8 cellular contexts compared by ENCODE assay signal in genomic region chr2:162333968-162334367, GRCh38. TPM values are rescaled to one million over a fixed set of nuclear protein-coding genes. Genes with fewer than 3 reads are reported as not detected.
DNase-seq lines count a peak whose midpoint lies in the region; ATAC-seq, FAIRE-seq and TF ChIP-seq lines count a peak whose summit lies in the region.

No MANE protein-coding gene starts in this region.

- H3K36me3 Mint-ChIP-seq in naive thymus-derived CD4-positive, alpha-beta T cell = no peaks in the 10 kb centered on the region

- peak; percentile 71 for TF ChIP-seq RAD21 in GM12878 (IDR thresholded peaks at IDR 0.05; ENCODE audit: insufficient read depth, low read depth, low read length)

- H3K27ac ChIP-seq in left ventricle myocardium inferior (replicated peaks) (no peak overlapping the region), GM12878 (ENCODE audit: control insufficient read depth, insufficient read depth) (no peak overlapping the region)
- no peak overlapping the region for H3K27ac ChIP-seq in naive thymus-derived CD4-positive, alpha-beta T cell (ENCODE audit: low read depth, low read length)

- intact Hi-C loops in left ventricle myocardium inferior (cut with micrococcal nuclease) = no loop called here
- intact Hi-C loops in cardiac septum (cut with DNase I) = no loop called here
- intact Hi-C loops in GM12878 (cut with micrococcal nuclease; ENCODE audit: unreplicated experiment) = loop anchor here (1.0 kb wide), 1 partner anchor 113 kb away; no protein-coding TSS in a partner anchor
- intact Hi-C loops in naive thymus-derived CD4-positive, alpha-beta T cell (cut with micrococcal nuclease) = loop anchor here (1.0 to 2.0 kb wide), 5 partner anchors 9 to 181 kb away; partner anchors contain the start of gene GCA (in 1 of the 2)
- intact Hi-C loops in sciatic nerve (cut with DNase I) = no loop called here

- POLR2A ChIA-PET in GM12878 (lab: Charles Lee) = interaction anchor here (0.7 to 1.6 kb wide), 5 partner anchors 10 to 33 kb away, joined by 3 to 5 read pairs (median 4); partner anchors contain the start of gene GCA
- POLR2A ChIA-PET in naive thymus-derived CD4-positive, alpha-beta T cell (lab: Charles Lee) = interaction anchor here (0.6 kb wide), 1 partner anchor 22 kb away, joined by 3 read pairs; no protein-coding TSS in a partner anchor

- H3K36me3 ChIP-seq in left ventricle myocardium inferior (no peaks in the 10 kb centered on the region), GM12878 (ENCODE audit: control insufficient read depth in 2 of 2, insufficient read depth in 2 of 2, low read length in 1 of 2) (peaks cover 0 to 5% of the 10 kb centered on the region in 2 experiments; a peak in 1 of 4 replicates)
- H3K36me3 ChIP-seq in naive thymus-derived CD4-positive, alpha-beta T cell (ENCODE audit: control insufficient read depth in 2 of 3, insufficient read depth in 3 of 3, low read length in 3 of 3) = no peaks in the 10 kb centered on the region

- no peak overlapping the region for H3K4me2 ChIP-seq in GM12878 (ENCODE audit: control insufficient read depth, insufficient read depth)

- H3K4me3 ChIP-seq in left ventricle myocardium inferior = no peak overlapping the region
- no peak overlapping the region for H3K4me3 ChIP-seq in GM12878
- H3K4me3 ChIP-seq in naive thymus-derived CD4-positive, alpha-beta T cell (ENCODE audit: low read length) = no peak overlapping the region

- ATAC-seq in GM12878 = peak; percentile 91
- peak; percentile 68 for ATAC-seq in naive thymus-derived CD4-positive, alpha-beta T cell
- no peak for ATAC-seq in sciatic nerve

- H3K27ac Mint-ChIP-seq in naive thymus-derived CD4-positive, alpha-beta T cell = no peak overlapping the region

- CTCF ChIA-PET in GM12878 (lab: Yijun Ruan, JAX) = interaction anchor here (0.6 to 8.1 kb wide), 35 partner anchors 9 to 458 kb away, joined by 3 to 194 read pairs (median 5); partner anchors contain the start of genes GCA and IFIH1
- CTCF ChIA-PET in naive thymus-derived CD4-positive, alpha-beta T cell (lab: Charles Lee) = interaction anchor here (0.9 to 1.5 kb wide), 4 partner anchors 33 to 209 kb away, joined by 3 to 7 read pairs (median 3); no protein-coding TSS in a partner anchor

- H3K27me3 Mint-ChIP-seq in naive thymus-derived CD4-positive, alpha-beta T cell = no peaks in the 10 kb centered on the region

- H3K9me3 ChIP-seq in left ventricle myocardium inferior (replicated peaks) = no peaks in the 10 kb centered on the region
- H3K9me3 ChIP-seq in GM12878 (replicated peaks; ENCODE audit: control insufficient read depth, insufficient read depth, low read length) = no peaks in the 10 kb centered on the region
- H3K9me3 ChIP-seq in naive thymus-derived CD4-positive, alpha-beta T cell (ENCODE audit: control insufficient read depth in 2 of 3, low read length in 3 of 3) = no peaks in the 10 kb centered on the region

- no peaks in the 10 kb centered on the region for H3K9me3 Mint-ChIP-seq in naive thymus-derived CD4-positive, alpha-beta T cell

- peak; percentile 66 for FAIRE-seq in H54 (lab: Jason Lieb, UNC)
- peak; percentile 13 for FAIRE-seq in GM12878 (lab: Jason Lieb, UNC)
- no peak for FAIRE-seq in GM12892 (lab: Jason Lieb, UNC)

- H2AFZ ChIP-seq in GM12878 (ENCODE audit: control insufficient read depth, low read depth, low read length) = peak overlapping the region; percentile 16; the same call in 1 of the 2 replicates

- H4K20me1 ChIP-seq in GM12878 (ENCODE audit: control insufficient read depth, insufficient read depth) = no peaks in the 10 kb centered on the region

- in situ Hi-C loops in GM12878 (cut with MboI) = no loop called here

- SMC1A ChIA-PET in GM12878 (lab: Charles Lee; ENCODE audit: uncharacterized antibody, unreplicated experiment) = interaction anchor here (0.6 to 7.8 kb wide), 26 partner anchors 9 to 625 kb away, joined by 3 to 84 read pairs (median 5); partner anchors contain the start of genes GCA and IFIH1

- H3K4me3 Mint-ChIP-seq in naive thymus-derived CD4-positive, alpha-beta T cell = no peak overlapping the region

- RAD21 ChIA-PET in GM12878 (lab: Charles Lee; ENCODE audit: unreplicated experiment) = interaction anchor here (0.6 to 4.3 kb wide), 14 partner anchors 10 to 461 kb away, joined by 3 to 42 read pairs (median 4); partner anchors contain the start of genes GCA and IFIH1

- H3K4me1 Mint-ChIP-seq in naive thymus-derived CD4-positive, alpha-beta T cell = peaks cover 0 to 3% (median 0%) of the 10 kb centered on the region in 7 donors

- TF ChIP-seq CTCF in left ventricle myocardium inferior (IDR thresholded peaks at IDR 0.05; ENCODE audit: borderline replicate concordance) (peak; percentile 39), GM12878 (IDR thresholded peaks at IDR 0.05 in 2 of 3, conservative IDR thresholded peaks at IDR 0.05 in 1 of 3; ENCODE audit: control insufficient read depth in 2 of 3, extremely low read depth in 1 of 3, insufficient read depth in 1 of 3, low read depth in 3 of 3, low read length in 3 of 3) (peak; percentile 55 to 81 (median 62))

- H3K4me1 ChIP-seq in left ventricle myocardium inferior (no peaks in the 10 kb centered on the region), GM12878 (ENCODE audit: control insufficient read depth, insufficient read depth, low read length) (no peaks in the 10 kb centered on the region)
- no peaks in the 10 kb centered on the region for H3K4me1 ChIP-seq in naive thymus-derived CD4-positive, alpha-beta T cell (ENCODE audit: control insufficient read depth in 2 of 2, insufficient read depth in 2 of 2, low read length in 2 of 2)

- TF ChIP-seq POLR2A in H54 (IDR thresholded peaks at IDR 0.05; ENCODE audit: low read depth, low read length) (no peak), GM12878 (IDR thresholded peaks at IDR 0.05; ENCODE audit: low read depth, low read length) (no peak), GM12892 (IDR thresholded peaks at IDR 0.05; ENCODE audit: low read depth, low read length) (no peak)

- no peak for TF ChIP-seq EP300 in GM12878 (IDR thresholded peaks at IDR 0.05; ENCODE audit: borderline replicate concordance in 1 of 2, control insufficient read depth in 1 of 2, low read depth in 2 of 2, low read length in 2 of 2)

- no TSS peak for BruUV-seq in GM12878 (replicated peaks; lab: Mats Ljungman, UMichigan)

- 11% methylated on average over 3 of the region's 3 CpGs for WGBS in GM12878 (ENCODE audit: insufficient coverage, insufficient replicate concordance, low lambda C conversion rate, missing lambda C conversion rate)

- H3K79me2 ChIP-seq in GM12878 (ENCODE audit: control insufficient read depth, insufficient read depth, low read length) = peaks cover under 1% of the 10 kb centered on the region

- DNase-seq in left ventricle myocardium inferior (no peak), cardiac septum (ENCODE audit: low spot score) (no peak), H54 (ENCODE audit: insufficient read length, low spot score) (no peak), MV-4-11 (lab: John Stamatoyannopoulos, UW) (peak; percentile 8), GM12878 (ENCODE audit: low read depth, low spot score) (no peak), sciatic nerve (ENCODE audit: low spot score) (no peak), GM12892 (ENCODE audit: insufficient read length) (no peak)
- no peak for DNase-seq in naive thymus-derived CD4-positive, alpha-beta T cell

- H3K27me3 ChIP-seq in left ventricle myocardium inferior (ENCODE audit: low read depth) (no peaks in the 10 kb centered on the region), GM12878 (replicated peaks in 1 of 2; ENCODE audit: control insufficient read depth in 2 of 2, insufficient read depth in 2 of 2, low read length in 1 of 2) (no peaks in the 10 kb centered on the region)
- H3K27me3 ChIP-seq in naive thymus-derived CD4-positive, alpha-beta T cell (ENCODE audit: control insufficient read depth in 2 of 2, insufficient read depth in 2 of 2, low read length in 2 of 2) = no peaks in the 10 kb centered on the region

- H3K9ac ChIP-seq in GM12878 (ENCODE audit: control insufficient read depth, insufficient read depth, low read length) = no peak overlapping the region

RNA-seq across cellular contexts. Expression of gene GCA, which starts 10.0 kb away (rescaled TPM):
- total RNA-seq in left ventricle myocardium inferior (7.4 TPM), cardiac septum (7.3 TPM), GM12878 (2014; rRNA removed) (30.1 and 32.7 TPM in 2 replicates), GM12878 (2014; rRNA removed; fragmentation: Illumina TruSeq; extraction: Trizol) (20.6 and 22.8 TPM in 2 replicates), GM12878 (2021) (26.7 and 29.9 TPM in 2 replicates), sciatic nerve (35.7 TPM)
- total RNA-seq in GM12878 (2013; cell fraction: nucleolus; rRNA removed) = 20.9 and 24.6 TPM in 2 replicates
- 13.6 TPM for polyA plus RNA-seq in GM12878 (2011; ENCODE audit: low read depth)
- polyA plus RNA-seq in GM12878 (2011; rRNA removed) (55.7 and 69.8 TPM in 2 replicates), GM12878 (2014; fragmentation: Illumina TruSeq; extraction: Trizol) (25.1 and 30.8 TPM in 2 replicates), GM12878 (2014; fragmentation: Nextera tagmentation; extraction: Ambion mirVana) (10 to 100 TPM; 53.5 to 81.9 TPM), GM12878 (2014; rRNA removed) (28.0 and 37.7 TPM in 2 replicates), GM12878 (2016; fragmentation: Nextera tagmentation; extraction: Ambion mirVana) (10 to 100 TPM; 33.9 to 36.0 TPM)
- polyA plus RNA-seq in GM12878 (2011; cell fraction: cytosol; rRNA removed) = 20.6 and 24.3 TPM in 2 replicates
- polyA plus RNA-seq in GM12878 (2011; cell fraction: nucleus; rRNA removed) = 18.8 and 26.5 TPM in 2 replicates
- 19.2 and 20.2 TPM in 2 replicates for polyA plus RNA-seq in GM12878 (2012)
- 19.4 and 30.1 TPM in 2 replicates for polyA minus RNA-seq in GM12878 (2011; rRNA and poly(A)+ RNA removed)
- polyA minus RNA-seq in GM12878 (2011; cell fraction: cytosol; rRNA and poly(A)+ RNA removed) = 16.1 and 16.2 TPM in 2 replicates
- polyA minus RNA-seq in GM12878 (2011; cell fraction: nucleus; rRNA and poly(A)+ RNA removed) = 11.0 and 15.9 TPM in 2 replicates
- total RNA-seq in naive thymus-derived CD4-positive, alpha-beta T cell = 10 to 100 TPM; 10.9 to 56.3 (median 13.4) TPM
- 10 to 100 TPM; 17.7 to 17.9 TPM for polyA plus RNA-seq in naive thymus-derived CD4-positive, alpha-beta T cell
- 34.5 TPM for polyA plus RNA-seq in GM12892 (2012; ENCODE audit: missing spikeins)

RNA-seq across cellular contexts. Expression of gene IFIH1, which starts 15.5 kb away (rescaled TPM):
- total RNA-seq in left ventricle myocardium inferior = 6.0 TPM
- 4.4 TPM for total RNA-seq in cardiac septum
- total RNA-seq in GM12878 (2013; cell fraction: nucleolus; rRNA removed) = 214 and 225 TPM in 2 replicates
- 29.2 and 34.0 TPM in 2 replicates for total RNA-seq in GM12878 (2014; rRNA removed)
- 35.8 and 37.9 TPM in 2 replicates for total RNA-seq in GM12878 (2014; rRNA removed; fragmentation: Illumina TruSeq; extraction: Trizol)
- total RNA-seq in GM12878 (2021) = 35.1 and 36.1 TPM in 2 replicates
- 21.3 TPM for polyA plus RNA-seq in GM12878 (2011; ENCODE audit: low read depth)
- 37.8 and 58.9 TPM in 2 replicates for polyA plus RNA-seq in GM12878 (2011; rRNA removed)
- polyA plus RNA-seq in GM12878 (2011; cell fraction: cytosol; rRNA removed) = 15.4 and 19.3 TPM in 2 replicates
- 60.7 and 68.6 TPM in 2 replicates for polyA plus RNA-seq in GM12878 (2011; cell fraction: nucleus; rRNA removed)
- 26.2 and 45.2 TPM in 2 replicates for polyA plus RNA-seq in GM12878 (2012)
- 40.9 and 52.3 TPM in 2 replicates for polyA plus RNA-seq in GM12878 (2014; fragmentation: Illumina TruSeq; extraction: Trizol)
- polyA plus RNA-seq in GM12878 (2014; fragmentation: Nextera tagmentation; extraction: Ambion mirVana) = 10 to 100 TPM; 12.5 to 16.4 TPM
- 15.6 and 18.3 TPM in 2 replicates for polyA plus RNA-seq in GM12878 (2014; rRNA removed)
- polyA plus RNA-seq in GM12878 (2016; fragmentation: Nextera tagmentation; extraction: Ambion mirVana) = 10 to 100 TPM; 24.9 to 28.4 TPM
- polyA minus RNA-seq in GM12878 (2011; rRNA and poly(A)+ RNA removed) = 23.4 and 24.0 TPM in 2 replicates
- 13.0 and 13.9 TPM in 2 replicates for polyA minus RNA-seq in GM12878 (2011; cell fraction: cytosol; rRNA and poly(A)+ RNA removed)
- polyA minus RNA-seq in GM12878 (2011; cell fraction: nucleus; rRNA and poly(A)+ RNA removed) = 62.0 and 86.5 TPM in 2 replicates
- 10 to 100 TPM; 20.6 to 77.9 (median 30.7) TPM for total RNA-seq in naive thymus-derived CD4-positive, alpha-beta T cell
- 10 to 100 TPM; 14.5 to 18.4 TPM for polyA plus RNA-seq in naive thymus-derived CD4-positive, alpha-beta T cell
- 21.0 TPM for total RNA-seq in sciatic nerve
- 60.0 TPM for polyA plus RNA-seq in GM12892 (2012; ENCODE audit: missing spikeins)

Comparison
In these comparisons a context has a peak if more than half of its experiments do, and no peak if none do; other contexts are left out.
1. intact Hi-C loops: an anchor here in GM12878 (1.0 kb wide) and naive thymus-derived CD4-positive, alpha-beta T cell (1.0 to 2.0 kb wide); none called in left ventricle myocardium inferior, cardiac septum and sciatic nerve.